Comparison of ENCODE assay signal across 1 cellular context in the genomic region with DNA sequence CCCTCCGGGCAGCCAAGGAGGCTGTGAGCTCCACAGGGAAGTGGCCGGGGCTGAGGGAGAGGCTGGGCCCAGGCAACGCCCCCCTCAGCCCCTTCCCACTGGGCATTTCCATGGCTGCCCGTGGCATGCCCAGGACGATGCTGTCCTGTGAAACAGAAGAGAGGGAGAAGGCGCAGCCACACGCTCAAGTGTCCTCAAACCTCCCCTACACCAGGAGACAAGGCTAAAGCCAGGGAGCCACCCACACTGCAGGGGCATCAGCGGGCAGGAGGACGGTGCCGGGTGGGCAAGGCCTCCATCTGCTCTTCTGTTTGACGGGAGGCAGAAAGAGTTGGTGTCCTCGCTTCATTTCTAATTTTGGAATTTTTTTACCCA.
TF ChIP-seq lines count a peak whose summit lies in the region.

No MANE protein-coding gene starts in this region.

TF ChIP-seq in H1, 55 proteins besides CTCF, POLR2A, EP300 and RAD21:
- TF ChIP-seq SIRT6 (IDR thresholded peaks at IDR 0.05; ENCODE audit: low read length) = no peak
- no peak for TF ChIP-seq PHF8 (conservative IDR thresholded peaks at IDR 0.05; ENCODE audit: low read depth, low read length)
- TF ChIP-seq CREB1 (IDR thresholded peaks at IDR 0.05) = no peak
- no peak for TF ChIP-seq BACH1 (IDR thresholded peaks at IDR 0.05; ENCODE audit: low read length)
- no peak for TF ChIP-seq RBBP5 (IDR thresholded peaks at IDR 0.05; ENCODE audit: borderline replicate concordance, low read depth, low read length)
- no peak for TF ChIP-seq NRF1 (IDR thresholded peaks at IDR 0.05; ENCODE audit: low read depth, low read length)
